8 cellular contexts compared by ENCODE assay signal in genomic region chr9:99823392-99824377, GRCh38. TPM values are rescaled to one million over a fixed set of nuclear protein-coding genes. Genes with fewer than 3 reads are reported as not detected.
A peak's percentile ranks its signal among the peaks of the same experiment; 100 is the strongest.
DNase-seq lines count a peak whose midpoint lies in the region; ATAC-seq and TF ChIP-seq lines count a peak whose summit lies in the region.

No MANE protein-coding gene starts in this region.

- peak overlapping the region; percentile 85 for H3K4me3 ChIP-seq in BE2C (ENCODE audit: low read depth, low read length)
- H3K4me3 ChIP-seq in choroid plexus epithelial cell (ENCODE audit: low read depth, low read length) = peak overlapping the region; percentile 89
- H3K4me3 ChIP-seq in lung = peak overlapping the region; percentile 69

- WGBS in lung, 2 donors = 1% methylated on average over 58 to 61 of the region's 61 CpGs

- no peak overlapping the region for H3K27ac ChIP-seq in lung (ENCODE audit: low read depth in 1 of 2, low read length in 1 of 2)

- H3K36me3 ChIP-seq in BE2C = no peaks in the 10 kb centered on the region
- H3K36me3 ChIP-seq in lung (ENCODE audit: control insufficient read depth in 2 of 2, insufficient read depth in 2 of 2, low read length in 2 of 2) = no peaks in the 10 kb centered on the region

- TF ChIP-seq CTCF in BE2C (IDR thresholded peaks at IDR 0.05; ENCODE audit: low read depth, low read length) (no peak), choroid plexus epithelial cell (conservative IDR thresholded peaks at IDR 0.05; ENCODE audit: low read depth, low read length) (no peak), lung (IDR thresholded peaks at IDR 0.05; ENCODE audit: control extremely low read depth, extremely low read depth) (no peak)

- H3K9me3 ChIP-seq in BE2C (no peaks in the 10 kb centered on the region), lung (ENCODE audit: control insufficient read depth in 2 of 2, insufficient read depth in 1 of 2, low read length in 1 of 2) (peaks cover 0 to 5% of the 10 kb centered on the region in 2 donors)

- ATAC-seq in lung (ENCODE audit: insufficient read depth, low FRiP score) = no peak
- no peak for ATAC-seq in GM19035 (IDR thresholded peaks at IDR 0.05; ENCODE audit: unreplicated experiment)
- ATAC-seq in HG03196 (IDR thresholded peaks at IDR 0.05; ENCODE audit: unreplicated experiment) = no peak

- H3K27me3 ChIP-seq in BE2C (peaks cover 45% of the 10 kb centered on the region), lung (ENCODE audit: control insufficient read depth, insufficient read depth) (no peaks in the 10 kb centered on the region)

- DNase-seq in BE2C (peak; percentile 32), HS-5 (ENCODE audit: low read depth) (peak; percentile 26), choroid plexus epithelial cell (ENCODE audit: low read depth) (peak; percentile 36), lung (ENCODE audit: low spot score) (peak; percentile 31)
- peak; percentile 64 for DNase-seq in activated CD4-positive, alpha-beta T cell treated with anti-CD3 and anti-CD28 coated beads for 1 hour
- DNase-seq in stimulated activated CD4-positive, alpha-beta T cell treated with anti-CD3 and anti-CD28 coated beads, TNF-alpha, amount 100 ng/mL, for 1 hour (ENCODE audit: low read depth in 3 of 3, low spot score in 1 of 3) = peak in 2 of 3 donors; percentile 48 to 73

- H3K4me1 ChIP-seq in BE2C (no peaks in the 10 kb centered on the region; the same call in 1 of the 2 replicates), lung (ENCODE audit: control insufficient read depth in 2 of 2, insufficient read depth in 2 of 2, low read length in 2 of 2) (peaks cover 1 to 8% of the 10 kb centered on the region in 2 donors)

RNA-seq across cellular contexts. Expression of gene NR4A3, which starts 2.0 kb away (rescaled TPM):
- 0.11 TPM for polyA plus RNA-seq in BE2C (2012; ENCODE audit: insufficient read depth, insufficient read length, low read depth)
- total RNA-seq in lung = 10 to 100 TPM in 1 of 2 donors, 1 to 10 TPM in 1; 2.3 to 11.7 TPM
- polyA plus RNA-seq in lung = 1 to 10 TPM; 2.6 to 2.7 TPM
